In genomic region chr10:34156781-34157425, GRCh38 we compare ENCODE assay signal across 10 cellular contexts.
A peak's percentile ranks its signal among the peaks of the same experiment; 100 is the strongest.
DNase-seq lines count a peak whose midpoint lies in the region; ATAC-seq and TF ChIP-seq lines count a peak whose summit lies in the region.
"Had no signal": no experiment of that assay in that cellular context is flagged by ENCODE, and none has a peak within 500 bp of the region (broad histone marks: within the 10 kb centered on the region; RNA-seq: fewer than 3 reads in every experiment).

No MANE protein-coding gene starts in this region.

- H3K9me3 Mint-ChIP-seq in nephron, result no peaks in the 10 kb centered on the region
- H3K9me3 Mint-ChIP-seq in stimulated activated memory B cell treated with anti-CD40 and anti-IgM and Interleukin-4, amounts not matched to agents 10 μg/mL and 1 μg/mL and 100 μg/mL, for 72 hours, result no peaks in the 10 kb centered on the region
- H3K9me3 Mint-ChIP-seq: activated naive CD8-positive, alpha-beta T cell treated with anti-CD3 and anti-CD28 coated beads for 36 hours had no signal

- no peak overlapping the region for H3K4me3 Mint-ChIP-seq in nephron
- H3K4me3 Mint-ChIP-seq in stimulated activated memory B cell treated with anti-CD40 and anti-IgM and Interleukin-4, amounts not matched to agents 10 μg/mL and 1 μg/mL and 100 μg/mL, for 72 hours, result no peak overlapping the region
- H3K4me3 Mint-ChIP-seq: activated naive CD8-positive, alpha-beta T cell treated with anti-CD3 and anti-CD28 coated beads for 36 hours had no signal

- no peaks in the 10 kb centered on the region for H3K27me3 Mint-ChIP-seq in nephron (ENCODE audit: low read depth)
- no peaks in the 10 kb centered on the region for H3K27me3 Mint-ChIP-seq in stimulated activated memory B cell treated with anti-CD40 and anti-IgM and Interleukin-4, amounts not matched to agents 10 μg/mL and 1 μg/mL and 100 μg/mL, for 72 hours

- POLR2A ChIA-PET in RWPE1 (lab: Yijun Ruan, JAX; ENCODE audit: low non-redundant PET), result no interaction called here

- peak overlapping the region; percentile 83 for H3K27ac ChIP-seq in RWPE1

- no peak overlapping the region for H3K4me3 ChIP-seq in AG10803 (ENCODE audit: low read length)

- peak; percentile 52 for TF ChIP-seq CTCF in AG10803 (conservative IDR thresholded peaks at IDR 0.05; ENCODE audit: low read length)
- TF ChIP-seq CTCF in RWPE1 (conservative IDR thresholded peaks at IDR 0.05; ENCODE audit: low read depth), result no peak
- TF ChIP-seq CTCF in nephron (IDR thresholded peaks at IDR 0.05; ENCODE audit: unreplicated experiment in 3 of 3), result no peak

- ATAC-seq in esophagus mucosa (peak; percentile 55), HG03457 (IDR thresholded peaks at IDR 0.05; ENCODE audit: unreplicated experiment) (no peak)
- no peak for ATAC-seq in stimulated activated memory B cell treated with anti-CD40 and anti-IgM and Interleukin-4, amounts not matched to agents 10 μg/mL and 1 μg/mL and 100 μg/mL, for 72 hours

- H3K36me3 Mint-ChIP-seq in nephron (ENCODE audit: low read depth), result peaks cover 5% of the 10 kb centered on the region
- H3K36me3 Mint-ChIP-seq in stimulated activated memory B cell treated with anti-CD40 and anti-IgM and Interleukin-4, amounts not matched to agents 10 μg/mL and 1 μg/mL and 100 μg/mL, for 72 hours, result no peaks in the 10 kb centered on the region
- H3K36me3 Mint-ChIP-seq: activated naive CD8-positive, alpha-beta T cell treated with anti-CD3 and anti-CD28 coated beads for 36 hours had no signal

- peak overlapping the region in 2 of 3 experiments; percentile 38 to 62 for H3K27ac Mint-ChIP-seq in nephron
- H3K27ac Mint-ChIP-seq in stimulated activated memory B cell treated with anti-CD40 and anti-IgM and Interleukin-4, amounts not matched to agents 10 μg/mL and 1 μg/mL and 100 μg/mL, for 72 hours, result no peak overlapping the region
- H3K27ac Mint-ChIP-seq: activated naive CD8-positive, alpha-beta T cell treated with anti-CD3 and anti-CD28 coated beads for 36 hours had no signal

- peaks cover 36% of the 10 kb centered on the region for H3K4me1 Mint-ChIP-seq in nephron
- H3K4me1 Mint-ChIP-seq in stimulated activated memory B cell treated with anti-CD40 and anti-IgM and Interleukin-4, amounts not matched to agents 10 μg/mL and 1 μg/mL and 100 μg/mL, for 72 hours, result no peaks in the 10 kb centered on the region
- H3K4me1 Mint-ChIP-seq: activated naive CD8-positive, alpha-beta T cell treated with anti-CD3 and anti-CD28 coated beads for 36 hours had no signal

- CTCF ChIA-PET in RWPE1 (lab: Yijun Ruan, JAX), result interaction anchor here (0.7 kb wide), 1 partner anchor 198 kb away, joined by 3 read pairs; no protein-coding TSS in a partner anchor

- DNase-seq in AG10803 (ENCODE audit: low read depth), result peak; percentile 66
- peak; percentile 49 for DNase-seq in RWPE1 (ENCODE audit: low spot score)
- DNase-seq in HuH-7 (ENCODE audit: low spot score), result no peak
- DNase-seq in D341Med (ENCODE audit: low spot score), result no peak
- DNase-seq: activated naive CD8-positive, alpha-beta T cell treated with anti-CD3 and anti-CD28 coated beads for 36 hours; stimulated activated CD4-positive, alpha-beta T cell treated with anti-CD3 and anti-CD28 coated beads, Interleukin-12 subunit alpha, Interleukin-12 subunit beta, amount 100 ng/mL, for 4 hours had no signal

Comparison
In these comparisons a context has a peak if more than half of its experiments do, and no peak if none do; other contexts are left out.
1. DNase-seq: peak in AG10803 (single experiment) and RWPE1 (single experiment); none in HuH-7 (single experiment) and D341Med (single experiment).